Comparison of ENCODE assay signal across 24 cellular contexts in genomic region chr2:138245309-138245708, GRCh38.
"Had no signal": no experiment of that assay in that cellular context is flagged by ENCODE, and none has a peak within 500 bp of the region (broad histone marks: within the 10 kb centered on the region; RNA-seq: fewer than 3 reads in every experiment).

No MANE protein-coding gene starts in this region.

- H3K27me3 Mint-ChIP-seq: central memory CD8-positive, alpha-beta T cell; dendritic cell treated with granulocyte-macrophage colony-stimulating factor and Interleukin-4, amounts not matched to agents 40 ng/mL and 50 ng/mL, for 4 days had no signal

- H3K27ac Mint-ChIP-seq: activated CD4-positive, alpha-beta memory T cell treated with anti-CD3 and anti-CD28 coated beads for 36 hours; dendritic cell treated with granulocyte-macrophage colony-stimulating factor and Interleukin-4, amounts not matched to agents 40 ng/mL and 50 ng/mL, for 4 days; immature natural killer cell; mesothelial cell of epicardium; naive thymus-derived CD4-positive, alpha-beta T cell; stimulated activated effector memory CD8-positive, alpha-beta T cell treated with anti-CD3 and anti-CD28 coated beads, Interleukin-12 subunit alpha, Interleukin-12 subunit beta, amount 100 ng/mL, for 72 hours had no signal

- H3K4me1 Mint-ChIP-seq: central memory CD8-positive, alpha-beta T cell; immature natural killer cell; mesothelial cell of epicardium; naive thymus-derived CD4-positive, alpha-beta T cell; stimulated activated effector memory CD8-positive, alpha-beta T cell treated with anti-CD3 and anti-CD28 coated beads, Interleukin-12 subunit alpha, Interleukin-12 subunit beta, amount 100 ng/mL, for 72 hours had no signal

- H3K9me3 Mint-ChIP-seq: activated CD4-positive, alpha-beta memory T cell treated with anti-CD3 and anti-CD28 coated beads for 36 hours; activated T-cell treated with anti-CD3 and anti-CD28 coated beads, Interleukin-2, amount 50 U/mL, for 4 hours; dendritic cell treated with granulocyte-macrophage colony-stimulating factor and Interleukin-4, amounts not matched to agents 40 ng/mL and 50 ng/mL, for 4 days had no signal

- H3K9me3 ChIP-seq: adrenal gland, lower lobe of right lung, ovary, sigmoid colon had no signal

- H3K4me3 Mint-ChIP-seq: activated CD4-positive, alpha-beta memory T cell treated with anti-CD3 and anti-CD28 coated beads for 36 hours; activated T-cell treated with anti-CD3 and anti-CD28 coated beads, Interleukin-2, amount 50 U/mL, for 4 hours; central memory CD8-positive, alpha-beta T cell; dendritic cell treated with granulocyte-macrophage colony-stimulating factor and Interleukin-4, amounts not matched to agents 40 ng/mL and 50 ng/mL, for 4 days; immature natural killer cell; mesothelial cell of epicardium; naive thymus-derived CD4-positive, alpha-beta T cell; stimulated activated effector memory CD8-positive, alpha-beta T cell treated with anti-CD3 and anti-CD28 coated beads, Interleukin-12 subunit alpha, Interleukin-12 subunit beta, amount 100 ng/mL, for 72 hours had no signal

- DNase-seq: activated CD4-positive, alpha-beta memory T cell treated with anti-CD3 and anti-CD28 coated beads for 36 hours; activated effector memory CD4-positive, alpha-beta T cell treated with Interleukin-2 at 50 U/mL for 16 hours; activated naive CD4-positive, alpha-beta T cell treated with anti-CD3 and anti-CD28 coated beads, Interleukin-2, amount 50 U/mL, for 16 hours; activated T-cell treated with anti-CD3 and anti-CD28 coated beads, Interleukin-2, amount 50 U/mL, for 4 hours; adrenal gland; effector memory CD4-positive, alpha-beta T cell; head of caudate nucleus; immature natural killer cell; left cardiac atrium; lower lobe of right lung; naive thymus-derived CD4-positive, alpha-beta T cell; ovary; sigmoid colon; stimulated activated CD4-positive, alpha-beta T cell treated with anti-CD3 and anti-CD28 coated beads, Interleukin-12 subunit alpha, Interleukin-12 subunit beta, amount 100 ng/mL, for 4 hours; stimulated activated CD4-positive, alpha-beta T cell treated with anti-CD3 and anti-CD28 coated beads, Interleukin-2, amount 100 ng/mL, for 24 hours; T-helper 1 cell; T1000; trophoblast cell had no signal

- H3K36me3 Mint-ChIP-seq: activated CD4-positive, alpha-beta memory T cell treated with anti-CD3 and anti-CD28 coated beads for 36 hours; immature natural killer cell; mesothelial cell of epicardium; naive thymus-derived CD4-positive, alpha-beta T cell; stimulated activated effector memory CD8-positive, alpha-beta T cell treated with anti-CD3 and anti-CD28 coated beads, Interleukin-12 subunit alpha, Interleukin-12 subunit beta, amount 100 ng/mL, for 72 hours had no signal

- FAIRE-seq: frontal cortex had no signal

- H3K27me3 ChIP-seq: adrenal gland, ovary, sigmoid colon had no signal

- ATAC-seq: activated T-cell treated with anti-CD3 and anti-CD28 coated beads, Interleukin-2, amount 50 U/mL, for 4 hours; lower lobe of right lung; naive thymus-derived CD4-positive, alpha-beta T cell; stimulated activated effector memory CD8-positive, alpha-beta T cell treated with anti-CD3 and anti-CD28 coated beads, Interleukin-12 subunit alpha, Interleukin-12 subunit beta, amount 100 ng/mL, for 72 hours had no signal

- H3K36me3 ChIP-seq: adrenal gland, lower lobe of right lung, ovary, sigmoid colon had no signal

- H3K4me3 ChIP-seq: adrenal gland, lower lobe of right lung, ovary, sigmoid colon, SK-N-MC had no signal

- H3K4me1 ChIP-seq: adrenal gland, lower lobe of right lung, sigmoid colon had no signal
